In the genomic region with DNA sequence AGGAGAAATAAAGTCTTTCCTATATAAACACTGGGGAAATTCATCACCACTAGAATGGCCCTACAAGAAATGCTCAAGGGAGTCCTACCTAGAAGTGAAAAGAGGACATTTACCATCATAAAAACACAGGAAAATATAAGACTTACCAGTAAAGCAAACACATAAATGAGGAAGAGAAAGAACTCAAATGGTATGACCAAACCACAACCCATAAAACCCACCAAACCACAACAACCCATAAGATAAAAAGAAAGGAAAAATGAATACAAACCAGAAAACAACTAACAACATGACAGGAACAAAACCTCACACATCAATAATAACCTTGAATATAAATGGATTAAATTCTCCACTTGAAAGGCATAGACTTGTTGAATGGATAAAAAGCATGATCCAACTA, we compare ENCODE assay signal across 20 cellular contexts.
DNase-seq lines count a peak whose midpoint lies in the region; TF ChIP-seq lines count a peak whose summit lies in the region.
"Had no signal": no experiment of that assay in that cellular context is flagged by ENCODE, and none has a peak within 500 bp of the region (broad histone marks: within the 10 kb centered on the region; RNA-seq: fewer than 3 reads in every experiment).

No MANE protein-coding gene starts in this region.

- peaks cover 18% of the 10 kb centered on the region for H3K27me3 Mint-ChIP-seq in activated CD4-positive, alpha-beta T cell treated with anti-CD3 and anti-CD28 coated beads, Interleukin-2, amount 10 ng/mL, durations not matched to agents 24 days and 14 days
- peaks cover 26% of the 10 kb centered on the region for H3K27me3 Mint-ChIP-seq in T-helper 1 cell treated with Interleukin-12 subunit alpha and Interleukin-12 subunit beta and Interleukin-4 antibody, amounts not matched to agents 30 μg/mL and 1 μg/mL, for 36 hours (ENCODE audit: low read depth)

- TF ChIP-seq CTCF in dorsolateral prefrontal cortex (IDR thresholded peaks at IDR 0.05 in 54 of 56, conservative IDR thresholded peaks at IDR 0.05 in 2 of 56; ENCODE audit: low read depth in 1 of 56, partially characterized antibody in 56 of 56) = no peak

- peaks cover 30% of the 10 kb centered on the region for H3K9me3 Mint-ChIP-seq in activated CD4-positive, alpha-beta T cell treated with anti-CD3 and anti-CD28 coated beads, Interleukin-2, amount 10 ng/mL, durations not matched to agents 24 days and 14 days
- peaks cover 37% of the 10 kb centered on the region for H3K9me3 Mint-ChIP-seq in T-helper 1 cell treated with Interleukin-12 subunit alpha and Interleukin-12 subunit beta and Interleukin-4 antibody, amounts not matched to agents 30 μg/mL and 1 μg/mL, for 36 hours

- peaks cover 2% of the 10 kb centered on the region for H3K36me3 Mint-ChIP-seq in activated CD4-positive, alpha-beta T cell treated with anti-CD3 and anti-CD28 coated beads, Interleukin-2, amount 10 ng/mL, durations not matched to agents 24 days and 14 days (ENCODE audit: low read depth)
- H3K36me3 Mint-ChIP-seq in T-helper 1 cell treated with Interleukin-12 subunit alpha and Interleukin-12 subunit beta and Interleukin-4 antibody, amounts not matched to agents 30 μg/mL and 1 μg/mL, for 36 hours (ENCODE audit: low read depth) = peaks cover 4% of the 10 kb centered on the region

- DNase-seq in activated CD4-positive, alpha-beta T cell treated with anti-CD3 and anti-CD28 coated beads, Interleukin-2, amount 10 ng/mL, durations not matched to agents 24 days and 14 days = no peak
- no peak for DNase-seq in activated CD4-positive, alpha-beta T cell treated with anti-CD3 and anti-CD28 coated beads, Interleukin-2, amount 50 U/mL, for 4 hours
- DNase-seq in Jurkat, Clone E6-1 (ENCODE audit: low read depth, low spot score) = peak; percentile 17
- DNase-seq in NAMALWA (ENCODE audit: low spot score) (peak; percentile 29), KG1 (lab: John Stamatoyannopoulos, UW) (no peak), DMS114 treated with DMSO at 0.1 percent for 48 hours (lab: John Stamatoyannopoulos, UW; ENCODE audit: unreplicated experiment) (no peak), dorsolateral prefrontal cortex (no peak)
- DNase-seq: Calu3; CD8-positive, alpha-beta memory T cell; GDM1; NCI-H1105; NCI-H146; NCI-H2029 treated with DMSO at 0.1 percent for 48 hours; NCI-H226; NCI-H510A treated with DMSO at 0.1 percent for 48 hours; NCI-H774; SJCRH30; T-cell had no signal

- no peak overlapping the region for H3K4me3 ChIP-seq in Jurkat, Clone E6-1 (ENCODE audit: low read length)
- no peak overlapping the region for H3K4me3 ChIP-seq in dorsolateral prefrontal cortex
- H3K4me3 ChIP-seq: SJCRH30 had no signal

- H3K4me3 Mint-ChIP-seq in activated CD4-positive, alpha-beta T cell treated with anti-CD3 and anti-CD28 coated beads, Interleukin-2, amount 10 ng/mL, durations not matched to agents 24 days and 14 days = no peak overlapping the region
- H3K4me3 Mint-ChIP-seq in T-helper 1 cell treated with Interleukin-12 subunit alpha and Interleukin-12 subunit beta and Interleukin-4 antibody, amounts not matched to agents 30 μg/mL and 1 μg/mL, for 36 hours = no peak overlapping the region
- H3K4me3 Mint-ChIP-seq: CD8-positive, alpha-beta memory T cell; T-cell had no signal

- H3K27ac Mint-ChIP-seq in activated CD4-positive, alpha-beta T cell treated with anti-CD3 and anti-CD28 coated beads, Interleukin-2, amount 10 ng/mL, durations not matched to agents 24 days and 14 days = peak overlapping the region; percentile 29
- H3K27ac Mint-ChIP-seq in T-helper 1 cell treated with Interleukin-12 subunit alpha and Interleukin-12 subunit beta and Interleukin-4 antibody, amounts not matched to agents 30 μg/mL and 1 μg/mL, for 36 hours = peak overlapping the region; percentile 11
- H3K27ac Mint-ChIP-seq: CD8-positive, alpha-beta memory T cell had no signal

- intact Hi-C loops in activated CD4-positive, alpha-beta T cell treated with anti-CD3 and anti-CD28 coated beads, Interleukin-2, amount 10 ng/mL, durations not matched to agents 24 days and 14 days (cut with micrococcal nuclease) = no loop called here
- intact Hi-C loops in dorsolateral prefrontal cortex (cut with DNase I) = no loop called here

- no peaks in the 10 kb centered on the region for H3K27me3 ChIP-seq in dorsolateral prefrontal cortex
- H3K27me3 ChIP-seq: SJCRH30 had no signal

- H3K4me1 Mint-ChIP-seq in activated CD4-positive, alpha-beta T cell treated with anti-CD3 and anti-CD28 coated beads, Interleukin-2, amount 10 ng/mL, durations not matched to agents 24 days and 14 days = peaks cover 6% of the 10 kb centered on the region
- peaks cover 7% of the 10 kb centered on the region for H3K4me1 Mint-ChIP-seq in T-helper 1 cell treated with Interleukin-12 subunit alpha and Interleukin-12 subunit beta and Interleukin-4 antibody, amounts not matched to agents 30 μg/mL and 1 μg/mL, for 36 hours (ENCODE audit: low read depth)

- no peak overlapping the region for H3K27ac ChIP-seq in dorsolateral prefrontal cortex
- H3K27ac ChIP-seq: C4-2B, SJCRH30 had no signal

Comparison
In these comparisons a context has a peak if more than half of its experiments do, and no peak if none do; other contexts are left out.
1. DNase-seq: peak in Jurkat, Clone E6-1 (single experiment) and NAMALWA (single experiment); none in activated CD4-positive, alpha-beta T cell treated with anti-CD3 and anti-CD28 coated beads, Interleukin-2, amount 10 ng/mL, durations not matched to agents 24 days and 14 days (single experiment), activated CD4-positive, alpha-beta T cell treated with anti-CD3 and anti-CD28 coated beads, Interleukin-2, amount 50 U/mL, for 4 hours (0 of 2), KG1 (single experiment), DMS114 treated with DMSO at 0.1 percent for 48 hours (single experiment) and dorsolateral prefrontal cortex (0 of 10).